1 cellular context compared by ENCODE assay signal in genomic region chr19:47613165-47614146, GRCh38.
TF ChIP-seq lines count a peak whose summit lies in the region.

No MANE protein-coding gene starts in this region.

TF ChIP-seq in neural cell, 6 proteins besides CTCF, POLR2A, EP300 and RAD21 (continued from another document):
- TF ChIP-seq REST (IDR thresholded peaks at IDR 0.05; ENCODE audit: borderline replicate concordance) (no peak), TAF1 (IDR thresholded peaks at IDR 0.05; ENCODE audit: low read depth) (no peak), MXI1 (conservative IDR thresholded peaks at IDR 0.05; ENCODE audit: poor library complexity, severe bottlenecking) (no peak), POLR2AphosphoS5 (IDR thresholded peaks at IDR 0.05) (no peak)
